In the genomic region with DNA sequence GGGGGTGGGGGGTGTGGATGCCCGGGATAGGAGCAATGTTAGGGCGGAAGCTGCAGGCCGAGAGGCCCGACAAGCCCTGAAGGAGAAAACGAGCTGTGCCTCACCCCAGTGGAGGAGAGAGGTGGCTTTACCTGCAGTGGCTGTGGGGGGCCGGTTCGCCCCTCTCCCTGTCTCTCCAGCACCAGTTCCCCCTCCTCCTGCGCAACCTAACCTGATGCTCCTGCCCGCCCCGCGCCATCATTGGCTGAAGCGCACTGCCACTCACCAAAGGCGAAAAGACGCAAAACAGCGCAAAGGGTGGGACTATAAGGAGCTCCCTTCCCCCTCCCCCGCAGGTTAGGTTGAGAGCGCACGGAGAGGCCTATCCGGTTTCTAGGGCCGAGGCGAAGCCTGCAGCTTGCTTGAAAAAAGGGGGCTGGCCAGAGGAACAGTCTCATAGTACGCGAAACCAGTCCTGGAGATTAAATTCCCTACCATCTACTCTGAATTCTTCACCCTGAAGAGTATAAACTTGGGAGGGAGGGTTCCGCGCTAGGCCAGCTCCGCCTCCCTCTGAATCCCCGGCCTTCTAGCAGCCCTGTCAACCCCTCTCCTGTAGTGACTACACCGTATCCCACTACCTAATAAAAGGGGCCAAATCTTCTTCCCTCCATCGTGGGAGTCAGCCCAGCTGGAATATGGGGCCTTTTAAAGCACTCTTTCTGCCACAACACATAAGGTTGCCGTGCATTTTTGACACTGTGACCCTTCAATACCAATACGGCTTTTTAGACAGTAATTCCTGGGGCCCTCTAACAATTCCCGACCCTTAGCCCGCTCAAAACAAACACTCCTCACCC, we compare ENCODE assay signal across 1 cellular context.
A peak's percentile ranks its signal among the peaks of the same experiment; 100 is the strongest.
TF ChIP-seq lines count a peak whose summit lies in the region.

No MANE protein-coding gene starts in this region.

TF ChIP-seq in K562, 482 proteins besides CTCF, POLR2A, EP300 and RAD21 (continued from another document and continues in another):
- TF ChIP-seq NFIC (IDR thresholded peaks at IDR 0.05): no peak
- TF ChIP-seq RUNX1 (IDR thresholded peaks at IDR 0.05; ENCODE audit: low read depth): no peak
- TF ChIP-seq RCOR1 (IDR thresholded peaks at IDR 0.05; ENCODE audit: borderline replicate concordance in 1 of 2, low read depth in 2 of 2, low read length in 2 of 2): no peak
- no peak for TF ChIP-seq ZNF395 (CRISPR knock-in tag; IDR thresholded peaks at IDR 0.05)
- TF ChIP-seq NCOA2 (IDR thresholded peaks at IDR 0.05; ENCODE audit: partially characterized antibody in 2 of 2): no peak
- TF ChIP-seq NCOA6 (IDR thresholded peaks at IDR 0.05): no peak
- no peak for TF ChIP-seq SMARCC2 (IDR thresholded peaks at IDR 0.05; ENCODE audit: low read depth)
- no peak for TF ChIP-seq PATZ1 (CRISPR knock-in tag; IDR thresholded peaks at IDR 0.05; ENCODE audit: borderline replicate concordance)
- no peak for TF ChIP-seq NCOA4 (IDR thresholded peaks at IDR 0.05; ENCODE audit: partially characterized antibody)
- TF ChIP-seq RBM15 (IDR thresholded peaks at IDR 0.05; ENCODE audit: insufficient read depth, low read length): no peak
- TF ChIP-seq GTF2E2 (tag; IDR thresholded peaks at IDR 0.05): no peak
- TF ChIP-seq ZNF282 (CRISPR knock-in tag; IDR thresholded peaks at IDR 0.05): no peak
- TF ChIP-seq SAFB (IDR thresholded peaks at IDR 0.05; ENCODE audit: borderline replicate concordance, low read depth, low read length): no peak
- TF ChIP-seq E2F6 (IDR thresholded peaks at IDR 0.05; ENCODE audit: borderline replicate concordance in 1 of 2, extremely low read depth in 1 of 2, insufficient read depth in 1 of 2, insufficient read length in 1 of 2, low read depth in 1 of 2, low read length in 1 of 2, poor library complexity in 1 of 2, severe bottlenecking in 1 of 2): no peak
- no peak for TF ChIP-seq NR2C1 (IDR thresholded peaks at IDR 0.05)
- TF ChIP-seq NR2C1 (tag; IDR thresholded peaks at IDR 0.05): no peak
- peak in 1 of 2 experiments; percentile 33; a peak in 1 of 4 replicates for TF ChIP-seq NONO (IDR thresholded peaks at IDR 0.05; ENCODE audit: low read depth in 2 of 2, low read length in 1 of 2)
- TF ChIP-seq, protein P1, sequence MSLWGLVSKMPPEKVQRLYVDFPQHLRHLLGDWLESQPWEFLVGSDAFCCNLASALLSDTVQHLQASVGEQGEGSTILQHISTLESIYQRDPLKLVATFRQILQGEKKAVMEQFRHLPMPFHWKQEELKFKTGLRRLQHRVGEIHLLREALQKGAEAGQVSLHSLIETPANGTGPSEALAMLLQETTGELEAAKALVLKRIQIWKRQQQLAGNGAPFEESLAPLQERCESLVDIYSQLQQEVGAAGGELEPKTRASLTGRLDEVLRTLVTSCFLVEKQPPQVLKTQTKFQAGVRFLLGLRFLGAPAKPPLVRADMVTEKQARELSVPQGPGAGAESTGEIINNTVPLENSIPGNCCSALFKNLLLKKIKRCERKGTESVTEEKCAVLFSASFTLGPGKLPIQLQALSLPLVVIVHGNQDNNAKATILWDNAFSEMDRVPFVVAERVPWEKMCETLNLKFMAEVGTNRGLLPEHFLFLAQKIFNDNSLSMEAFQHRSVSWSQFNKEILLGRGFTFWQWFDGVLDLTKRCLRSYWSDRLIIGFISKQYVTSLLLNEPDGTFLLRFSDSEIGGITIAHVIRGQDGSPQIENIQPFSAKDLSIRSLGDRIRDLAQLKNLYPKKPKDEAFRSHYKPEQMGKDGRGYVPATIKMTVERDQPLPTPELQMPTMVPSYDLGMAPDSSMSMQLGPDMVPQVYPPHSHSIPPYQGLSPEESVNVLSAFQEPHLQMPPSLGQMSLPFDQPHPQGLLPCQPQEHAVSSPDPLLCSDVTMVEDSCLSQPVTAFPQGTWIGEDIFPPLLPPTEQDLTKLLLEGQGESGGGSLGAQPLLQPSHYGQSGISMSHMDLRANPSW (CRISPR knock-in tag; IDR thresholded peaks at IDR 0.05): no peak
- no peak for TF ChIP-seq SAP30 (IDR thresholded peaks at IDR 0.05; ENCODE audit: borderline replicate concordance, insufficient read depth, low read depth, low read length, poor library complexity, severe bottlenecking)
- TF ChIP-seq, protein P2, sequence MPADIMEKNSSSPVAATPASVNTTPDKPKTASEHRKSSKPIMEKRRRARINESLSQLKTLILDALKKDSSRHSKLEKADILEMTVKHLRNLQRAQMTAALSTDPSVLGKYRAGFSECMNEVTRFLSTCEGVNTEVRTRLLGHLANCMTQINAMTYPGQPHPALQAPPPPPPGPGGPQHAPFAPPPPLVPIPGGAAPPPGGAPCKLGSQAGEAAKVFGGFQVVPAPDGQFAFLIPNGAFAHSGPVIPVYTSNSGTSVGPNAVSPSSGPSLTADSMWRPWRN (IDR thresholded peaks at IDR 0.05; ENCODE audit: low read depth): no peak
- TF ChIP-seq, protein P3, sequence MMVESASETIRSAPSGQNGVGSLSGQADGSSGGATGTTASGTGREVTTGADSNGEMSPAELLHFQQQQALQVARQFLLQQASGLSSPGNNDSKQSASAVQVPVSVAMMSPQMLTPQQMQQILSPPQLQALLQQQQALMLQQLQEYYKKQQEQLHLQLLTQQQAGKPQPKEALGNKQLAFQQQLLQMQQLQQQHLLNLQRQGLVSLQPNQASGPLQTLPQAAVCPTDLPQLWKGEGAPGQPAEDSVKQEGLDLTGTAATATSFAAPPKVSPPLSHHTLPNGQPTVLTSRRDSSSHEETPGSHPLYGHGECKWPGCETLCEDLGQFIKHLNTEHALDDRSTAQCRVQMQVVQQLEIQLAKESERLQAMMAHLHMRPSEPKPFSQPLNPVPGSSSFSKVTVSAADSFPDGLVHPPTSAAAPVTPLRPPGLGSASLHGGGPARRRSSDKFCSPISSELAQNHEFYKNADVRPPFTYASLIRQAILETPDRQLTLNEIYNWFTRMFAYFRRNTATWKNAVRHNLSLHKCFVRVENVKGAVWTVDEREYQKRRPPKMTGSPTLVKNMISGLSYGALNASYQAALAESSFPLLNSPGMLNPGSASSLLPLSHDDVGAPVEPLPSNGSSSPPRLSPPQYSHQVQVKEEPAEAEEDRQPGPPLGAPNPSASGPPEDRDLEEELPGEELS (CRISPR knock-in tag; IDR thresholded peaks at IDR 0.05; ENCODE audit: borderline replicate concordance): no peak
- no peak for TF ChIP-seq ZNF717 (CRISPR knock-in tag; IDR thresholded peaks at IDR 0.05)
- TF ChIP-seq CCAR2 (IDR thresholded peaks at IDR 0.05; ENCODE audit: low read depth, low read length): no peak
- no peak for TF ChIP-seq PCBP1 (IDR thresholded peaks at IDR 0.05; ENCODE audit: low read depth, low read length, poor library complexity, severe bottlenecking)
- peak; percentile 78 for TF ChIP-seq POLR2G (IDR thresholded peaks at IDR 0.05; ENCODE audit: low read depth, low read length)
- no peak for TF ChIP-seq SIRT6 (IDR thresholded peaks at IDR 0.05; ENCODE audit: low read depth, low read length)
- no peak for TF ChIP-seq NFXL1 (CRISPR knock-in tag; IDR thresholded peaks at IDR 0.05)
- TF ChIP-seq NR2F6 (CRISPR knock-in tag; IDR thresholded peaks at IDR 0.05): no peak
- TF ChIP-seq ZBTB7A (IDR thresholded peaks at IDR 0.05; ENCODE audit: borderline replicate concordance, control insufficient read depth, low read depth, low read length): 0 out of 2 replicates have a peak, but pooled peaks have one; percentile 15
- TF ChIP-seq, protein P4, sequence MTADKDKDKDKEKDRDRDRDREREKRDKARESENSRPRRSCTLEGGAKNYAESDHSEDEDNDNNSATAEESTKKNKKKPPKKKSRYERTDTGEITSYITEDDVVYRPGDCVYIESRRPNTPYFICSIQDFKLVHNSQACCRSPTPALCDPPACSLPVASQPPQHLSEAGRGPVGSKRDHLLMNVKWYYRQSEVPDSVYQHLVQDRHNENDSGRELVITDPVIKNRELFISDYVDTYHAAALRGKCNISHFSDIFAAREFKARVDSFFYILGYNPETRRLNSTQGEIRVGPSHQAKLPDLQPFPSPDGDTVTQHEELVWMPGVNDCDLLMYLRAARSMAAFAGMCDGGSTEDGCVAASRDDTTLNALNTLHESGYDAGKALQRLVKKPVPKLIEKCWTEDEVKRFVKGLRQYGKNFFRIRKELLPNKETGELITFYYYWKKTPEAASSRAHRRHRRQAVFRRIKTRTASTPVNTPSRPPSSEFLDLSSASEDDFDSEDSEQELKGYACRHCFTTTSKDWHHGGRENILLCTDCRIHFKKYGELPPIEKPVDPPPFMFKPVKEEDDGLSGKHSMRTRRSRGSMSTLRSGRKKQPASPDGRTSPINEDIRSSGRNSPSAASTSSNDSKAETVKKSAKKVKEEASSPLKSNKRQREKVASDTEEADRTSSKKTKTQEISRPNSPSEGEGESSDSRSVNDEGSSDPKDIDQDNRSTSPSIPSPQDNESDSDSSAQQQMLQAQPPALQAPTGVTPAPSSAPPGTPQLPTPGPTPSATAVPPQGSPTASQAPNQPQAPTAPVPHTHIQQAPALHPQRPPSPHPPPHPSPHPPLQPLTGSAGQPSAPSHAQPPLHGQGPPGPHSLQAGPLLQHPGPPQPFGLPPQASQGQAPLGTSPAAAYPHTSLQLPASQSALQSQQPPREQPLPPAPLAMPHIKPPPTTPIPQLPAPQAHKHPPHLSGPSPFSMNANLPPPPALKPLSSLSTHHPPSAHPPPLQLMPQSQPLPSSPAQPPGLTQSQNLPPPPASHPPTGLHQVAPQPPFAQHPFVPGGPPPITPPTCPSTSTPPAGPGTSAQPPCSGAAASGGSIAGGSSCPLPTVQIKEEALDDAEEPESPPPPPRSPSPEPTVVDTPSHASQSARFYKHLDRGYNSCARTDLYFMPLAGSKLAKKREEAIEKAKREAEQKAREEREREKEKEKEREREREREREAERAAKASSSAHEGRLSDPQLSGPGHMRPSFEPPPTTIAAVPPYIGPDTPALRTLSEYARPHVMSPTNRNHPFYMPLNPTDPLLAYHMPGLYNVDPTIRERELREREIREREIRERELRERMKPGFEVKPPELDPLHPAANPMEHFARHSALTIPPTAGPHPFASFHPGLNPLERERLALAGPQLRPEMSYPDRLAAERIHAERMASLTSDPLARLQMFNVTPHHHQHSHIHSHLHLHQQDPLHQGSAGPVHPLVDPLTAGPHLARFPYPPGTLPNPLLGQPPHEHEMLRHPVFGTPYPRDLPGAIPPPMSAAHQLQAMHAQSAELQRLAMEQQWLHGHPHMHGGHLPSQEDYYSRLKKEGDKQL (CRISPR knock-in tag; IDR thresholded peaks at IDR 0.05; ENCODE audit: borderline replicate concordance): no peak
- TF ChIP-seq HDAC2 (IDR thresholded peaks at IDR 0.05): no peak
- TF ChIP-seq KLF10 (CRISPR knock-in tag; IDR thresholded peaks at IDR 0.05): no peak
- no peak for TF ChIP-seq ZSCAN32 (CRISPR knock-in tag; IDR thresholded peaks at IDR 0.05)
- no peak for TF ChIP-seq TAF1 (IDR thresholded peaks at IDR 0.05; ENCODE audit: control insufficient read depth, extremely low read depth, insufficient read depth, low read length, severe bottlenecking)
- no peak for TF ChIP-seq ARID4B (CRISPR knock-in tag; IDR thresholded peaks at IDR 0.05)
